9 cellular contexts compared by ENCODE assay signal in the genomic region with DNA sequence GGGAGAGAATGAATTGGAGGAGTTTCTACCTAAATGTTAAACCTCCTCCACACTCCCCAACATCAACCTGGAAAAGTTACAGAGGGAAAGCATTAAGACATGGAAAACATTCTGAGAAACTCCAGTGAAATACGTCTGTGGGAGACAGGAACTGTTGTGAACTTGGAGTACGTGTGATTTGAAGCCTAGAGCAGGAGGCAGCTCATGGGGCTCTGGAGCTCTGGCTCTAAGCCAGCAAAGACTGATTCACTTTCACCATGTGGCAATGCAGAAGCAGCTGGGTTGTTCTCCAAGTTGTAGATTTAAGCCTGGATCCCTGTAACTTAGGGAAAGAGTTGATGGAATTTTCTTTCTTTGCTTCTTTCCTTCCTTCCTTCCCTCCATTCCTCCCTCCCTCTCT.
DNase-seq lines count a peak whose midpoint lies in the region; ATAC-seq and TF ChIP-seq lines count a peak whose summit lies in the region.
"Had no signal": no experiment of that assay in that cellular context is flagged by ENCODE, and none has a peak within 500 bp of the region (broad histone marks: within the 10 kb centered on the region; RNA-seq: fewer than 3 reads in every experiment).

No MANE protein-coding gene starts in this region.

- H3K4me3 ChIP-seq in astrocyte of the spinal cord (ENCODE audit: low read depth, low read length) (no peak overlapping the region), right cardiac atrium (ENCODE audit: low read length) (no peak overlapping the region)
- H3K4me3 ChIP-seq: ovary had no signal

- peak; percentile 20 for DNase-seq in NCI-H2171 (lab: John Stamatoyannopoulos, UW)
- peak; percentile 17 for DNase-seq in astrocyte of the spinal cord (ENCODE audit: low read depth, low spot score)
- DNase-seq in right cardiac atrium = peak in 2 of 3 donors; percentile 58 to 62
- peak; percentile 28 for DNase-seq in stromal cell of bone marrow (ENCODE audit: low read depth)
- DNase-seq in activated naive CD4-positive, alpha-beta T cell treated with anti-CD3 and anti-CD28 coated beads, Interleukin-2, amount 50 U/mL, for 16 hours = no peak
- no peak for DNase-seq in globus pallidus (ENCODE audit: low spot score)
- DNase-seq: activated T-cell treated with anti-CD3 and anti-CD28 coated beads, Interleukin-2, amount 50 U/mL, for 1 hour; ovary had no signal

- H3K9me3 ChIP-seq in right cardiac atrium (ENCODE audit: control insufficient read depth, low read length) = no peaks in the 10 kb centered on the region
- H3K9me3 ChIP-seq: ovary had no signal

- H3K27ac ChIP-seq in right cardiac atrium (ENCODE audit: low read length) = no peak overlapping the region
- H3K27ac ChIP-seq: ovary had no signal

- WGBS in right cardiac atrium = 7% methylated on average over 2 of the region's 2 CpGs

- in situ Hi-C loops in astrocyte of the spinal cord (cut with HindIII; ENCODE audit: low sequenced_read_pairs) = no loop called here

- TF ChIP-seq CTCF in astrocyte of the spinal cord (IDR thresholded peaks at IDR 0.05; ENCODE audit: low read depth, low read length) = no peak

- ATAC-seq in right cardiac atrium = peak; percentile 76 to 93
- ATAC-seq in activated CD4-positive, CD25-positive, alpha-beta regulatory T cell treated with anti-CD3 and anti-CD28 coated beads, Interleukin-2, amount 50 U/mL, for 24 hours = no peak

- H3K4me1 ChIP-seq in right cardiac atrium (ENCODE audit: control insufficient read depth, insufficient read depth, low read length) = no peaks in the 10 kb centered on the region

- H3K27me3 ChIP-seq in right cardiac atrium (ENCODE audit: control insufficient read depth, insufficient read depth) = no peaks in the 10 kb centered on the region
- H3K27me3 ChIP-seq: ovary had no signal

- intact Hi-C loops in right cardiac atrium (cut with DNase I) = no loop called here

Comparison
In these comparisons a context has a peak if more than half of its experiments do, and no peak if none do; other contexts are left out.
1. DNase-seq: peak in NCI-H2171 (single experiment), astrocyte of the spinal cord (single experiment), right cardiac atrium (2 of 3) and stromal cell of bone marrow (single experiment); none in activated naive CD4-positive, alpha-beta T cell treated with anti-CD3 and anti-CD28 coated beads, Interleukin-2, amount 50 U/mL, for 16 hours (single experiment) and globus pallidus (single experiment).
2. ATAC-seq: peak in right cardiac atrium (2 of 2); none in activated CD4-positive, CD25-positive, alpha-beta regulatory T cell treated with anti-CD3 and anti-CD28 coated beads, Interleukin-2, amount 50 U/mL, for 24 hours (0 of 2).